In genomic region chr15:64354683-64355558, GRCh38 we compare ENCODE assay signal across 8 cellular contexts. TPM values are rescaled to one million over a fixed set of nuclear protein-coding genes. Genes with fewer than 3 reads are reported as not detected.
DNase-seq lines count a peak whose midpoint lies in the region; ATAC-seq and TF ChIP-seq lines count a peak whose summit lies in the region.

No MANE protein-coding gene starts in this region.

- POLR2A ChIA-PET in GM10248 (lab: Yijun Ruan, JAX): no interaction called here

- H3K4me3 ChIP-seq in GM08714 (ENCODE audit: low read length) (peak overlapping the region; percentile 91), right atrium auricular region (peak overlapping the region; percentile 86 to 99), skin epidermis (peak overlapping the region; percentile 71 to 95 (median 84))

- peak overlapping the region; percentile 74 to 78 for H3K27ac ChIP-seq in right atrium auricular region
- peak overlapping the region in 20 of 21 experiments; percentile 52 to 93 (median 85) for H3K27ac ChIP-seq in skin epidermis

- H3K9me3 ChIP-seq in right atrium auricular region: no peaks in the 10 kb centered on the region

- H3K27ac Mint-ChIP-seq in IgD-negative memory B cell: peak overlapping the region in 2 of 3 donors; percentile 6 to 95
- H3K27ac Mint-ChIP-seq in activated T-helper 17 cell treated with anti-CD3 and anti-CD28 coated beads, Interleukin-2, amount 50 U/mL, for 72 hours: peak overlapping the region; percentile 94

- H3K4me1 ChIP-seq in right atrium auricular region: peaks cover 0 to 22% of the 10 kb centered on the region in 2 donors

- H3K4me1 Mint-ChIP-seq in IgD-negative memory B cell: peaks cover 9 to 25% (median 13%) of the 10 kb centered on the region in 3 donors
- H3K4me1 Mint-ChIP-seq in activated T-helper 17 cell treated with anti-CD3 and anti-CD28 coated beads, Interleukin-2, amount 50 U/mL, for 72 hours: peaks cover 13% of the 10 kb centered on the region

- peak overlapping the region; percentile 91 to 99 (median 98) for H3K4me3 Mint-ChIP-seq in IgD-negative memory B cell
- H3K4me3 Mint-ChIP-seq in activated T-helper 17 cell treated with anti-CD3 and anti-CD28 coated beads, Interleukin-2, amount 50 U/mL, for 72 hours: peak overlapping the region; percentile 93

- no peaks in the 10 kb centered on the region for H3K27me3 ChIP-seq in right atrium auricular region

- H3K9me3 Mint-ChIP-seq in IgD-negative memory B cell: no peaks in the 10 kb centered on the region
- no peaks in the 10 kb centered on the region for H3K9me3 Mint-ChIP-seq in activated T-helper 17 cell treated with anti-CD3 and anti-CD28 coated beads, Interleukin-2, amount 50 U/mL, for 72 hours

- TF ChIP-seq CTCF in right atrium auricular region (IDR thresholded peaks at IDR 0.05): no peak
- no peak for TF ChIP-seq CTCF in GM10248 (IDR thresholded peaks at IDR 0.05; ENCODE audit: control extremely low read depth, extremely low read depth, low read depth, missing control alignments)

- no peaks in the 10 kb centered on the region for H3K27me3 Mint-ChIP-seq in IgD-negative memory B cell
- H3K27me3 Mint-ChIP-seq in activated T-helper 17 cell treated with anti-CD3 and anti-CD28 coated beads, Interleukin-2, amount 50 U/mL, for 72 hours: no peaks in the 10 kb centered on the region

- CTCF ChIA-PET in GM10248 (lab: Yijun Ruan, JAX): interaction anchor here (2.2 kb wide), 1 partner anchor 10 kb away, joined by 6 read pairs; no protein-coding TSS in a partner anchor

- peak; percentile 8 for ATAC-seq in activated T-helper 17 cell treated with anti-CD3 and anti-CD28 coated beads, Interleukin-2, amount 50 U/mL, for 72 hours (replicated peaks)
- ATAC-seq in HG02870 (IDR thresholded peaks at IDR 0.05; ENCODE audit: unreplicated experiment) (no peak), HG03025 (IDR thresholded peaks at IDR 0.05; ENCODE audit: low FRiP score, unreplicated experiment) (no peak)

- peaks cover 2% of the 10 kb centered on the region for H3K36me3 Mint-ChIP-seq in IgD-negative memory B cell
- peaks cover 28% of the 10 kb centered on the region for H3K36me3 Mint-ChIP-seq in activated T-helper 17 cell treated with anti-CD3 and anti-CD28 coated beads, Interleukin-2, amount 50 U/mL, for 72 hours (ENCODE audit: low read depth)

- DNase-seq in right atrium auricular region (ENCODE audit: low spot score): no peak
- no peak for DNase-seq in GM10248 (ENCODE audit: extremely low spot score)

- no peaks in the 10 kb centered on the region for H3K36me3 ChIP-seq in right atrium auricular region

RNA-seq across cellular contexts. Expression of gene CSNK1G1, which starts 1.1 kb away (rescaled TPM):
- 15.3 TPM for polyA plus RNA-seq in IgD-negative memory B cell
- 10 to 100 TPM; 34.5 to 38.0 TPM for total RNA-seq in activated T-helper 17 cell treated with anti-CD3 and anti-CD28 coated beads, Interleukin-2, amount 50 U/mL, for 72 hours
- total RNA-seq in right atrium auricular region: 1 to 10 TPM; 3.5 to 4.8 TPM

RNA-seq across cellular contexts. Expression of gene PCLAF, which starts 26.3 kb away (rescaled TPM):
- polyA plus RNA-seq in IgD-negative memory B cell: 1.4 TPM
- 100 to 1,000 TPM in 1 of 2 donors, 10 to 100 TPM in 1; 61.5 to 101 TPM for total RNA-seq in activated T-helper 17 cell treated with anti-CD3 and anti-CD28 coated beads, Interleukin-2, amount 50 U/mL, for 72 hours
- total RNA-seq in right atrium auricular region: not detected

RNA-seq across cellular contexts. Expression of gene TRIP4, which starts 32.7 kb away (rescaled TPM):
- polyA plus RNA-seq in IgD-negative memory B cell: 23.3 TPM
- total RNA-seq in activated T-helper 17 cell treated with anti-CD3 and anti-CD28 coated beads, Interleukin-2, amount 50 U/mL, for 72 hours: 10 to 100 TPM; 26.6 to 26.7 TPM
- total RNA-seq in right atrium auricular region: 1 to 10 TPM; 7.8 to 8.7 TPM

Comparison
In these comparisons a context has a peak if more than half of its experiments do, and no peak if none do; other contexts are left out.
1. RNA of gene CSNK1G1, which starts 1.1 kb away (total RNA-seq): 34.5 to 38.0 TPM in activated T-helper 17 cell treated with anti-CD3 and anti-CD28 coated beads, Interleukin-2, amount 50 U/mL, for 72 hours; 3.5 to 4.8 TPM in right atrium auricular region; every median in the first group is over 4 times any median in the second.
2. RNA of gene PCLAF, which starts 26.3 kb away (total RNA-seq): 61.5 to 101 TPM in activated T-helper 17 cell treated with anti-CD3 and anti-CD28 coated beads, Interleukin-2, amount 50 U/mL, for 72 hours; not detected in right atrium auricular region; every median in the first group is over 10 times any median in the second.
3. Peak in every context shown above with its lines, with median percentiles within 50 percentile points of each other: H3K4me3 ChIP-seq.